ENCODE assay signal across 8 cellular contexts in the genomic region with DNA sequence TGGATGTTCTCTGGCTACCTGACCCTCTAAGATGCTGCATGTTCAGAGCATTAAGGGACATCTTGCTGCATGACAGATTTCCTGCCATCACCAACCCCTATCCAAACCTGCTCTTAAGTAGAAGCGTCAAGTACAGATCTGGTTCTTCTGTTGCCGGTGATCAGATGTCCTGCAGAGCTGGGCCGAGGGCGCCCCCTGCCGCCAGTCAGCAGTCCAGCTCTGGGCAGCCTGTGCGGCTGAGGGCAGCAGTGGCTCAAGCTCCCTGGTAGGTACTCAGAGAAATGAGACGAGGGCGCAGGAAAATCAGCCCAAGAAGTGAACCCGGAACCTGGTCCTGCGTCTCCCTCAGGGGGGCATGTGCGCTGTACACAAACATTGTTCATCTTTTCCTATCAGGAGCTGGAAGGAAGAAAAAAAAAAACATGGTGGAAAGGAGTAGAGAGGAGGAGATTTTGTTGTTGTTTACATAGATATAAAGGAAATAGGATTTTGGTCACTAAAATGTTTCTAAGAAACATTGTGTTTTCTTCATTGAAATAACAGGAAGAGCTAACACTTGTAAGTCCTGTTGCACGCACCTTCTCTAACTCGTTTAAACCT.
DNase-seq lines count a peak whose midpoint lies in the region; ATAC-seq and TF ChIP-seq lines count a peak whose summit lies in the region.

No MANE protein-coding gene starts in this region.

- ATAC-seq in Right ventricle myocardium inferior (no peak), HCT116 (peak; percentile 100)

- H3K9me3 ChIP-seq in cardiac muscle cell (ENCODE audit: low read depth) (no peaks in the 10 kb centered on the region), HCT116 (ENCODE audit: control insufficient read depth in 1 of 2, insufficient read depth in 1 of 2, low read depth in 1 of 2, low read length in 2 of 2) (no peaks in the 10 kb centered on the region), SU-DHL-6 (ENCODE audit: insufficient read depth, low read length) (no peaks in the 10 kb centered on the region), osteoblast (ENCODE audit: low read depth, low read length) (no peaks in the 10 kb centered on the region)

- DNase-seq in cardiac muscle cell (ENCODE audit: low read depth in 1 of 2, low spot score in 1 of 2) (peak; percentile 47 to 80), Right ventricle myocardium inferior (ENCODE audit: missing footprints) (no peak), HCT116 (ENCODE audit: low read depth, low spot score) (peak; percentile 41), MV-4-11 (lab: John Stamatoyannopoulos, UW) (peak; percentile 61), erythroblast (lab: John Stamatoyannopoulos, UW) (peak; percentile 62 to 71), osteoblast (ENCODE audit: insufficient read length, low spot score, missing footprints) (no peak), ureter (ENCODE audit: low spot score) (no peak)

- CTCF ChIA-PET in HCT116 (lab: Charles Lee), result interaction anchor here (0.8 to 2.5 kb wide), 6 partner anchors 10 to 988 kb away, joined by 3 to 20 read pairs (median 4); no protein-coding TSS in a partner anchor

- no peak overlapping the region for H3K27ac ChIP-seq in cardiac muscle cell
- no peak overlapping the region for H3K27ac ChIP-seq in HCT116 (ENCODE audit: low read depth, low read length)
- no peak overlapping the region for H3K27ac ChIP-seq in SU-DHL-6 (ENCODE audit: low read depth, low read length)
- H3K27ac ChIP-seq in osteoblast (ENCODE audit: low read depth, low read length), result no peak overlapping the region

- POLR2A ChIA-PET in HCT116 (lab: Charles Lee), result no interaction called here

- H3K4me3 ChIP-seq in cardiac muscle cell, result no peak overlapping the region
- no peak overlapping the region for H3K4me3 ChIP-seq in HCT116 (replicated peaks in 1 of 2; ENCODE audit: low read depth in 1 of 2, low read length in 2 of 2)
- H3K4me3 ChIP-seq in SU-DHL-6 (ENCODE audit: insufficient read depth, low read length, poor library complexity, severe bottlenecking), result no peak overlapping the region
- no peak overlapping the region for H3K4me3 ChIP-seq in osteoblast (ENCODE audit: insufficient read depth, low read length)

- peak; percentile 73 for TF ChIP-seq CTCF in cardiac muscle cell (IDR thresholded peaks at IDR 0.05; ENCODE audit: low read depth, low read length)
- TF ChIP-seq CTCF in HCT116 (IDR thresholded peaks at IDR 0.05 in 2 of 3, conservative IDR thresholded peaks at IDR 0.05 in 1 of 3; ENCODE audit: borderline replicate concordance in 1 of 3, insufficient read depth in 1 of 3, low read depth in 2 of 3, low read length in 2 of 3), result peak; percentile 52 to 94 (median 90); a peak in 5 of 6 replicates
- TF ChIP-seq CTCF in SU-DHL-6 (IDR thresholded peaks at IDR 0.05; ENCODE audit: insufficient read depth, low read length, poor library complexity, severe bottlenecking), result peak; percentile 92
- peak; percentile 63 for TF ChIP-seq CTCF in osteoblast (IDR thresholded peaks at IDR 0.05; ENCODE audit: extremely low read depth, low read depth, low read length)

- H3K36me3 ChIP-seq in cardiac muscle cell (no peaks in the 10 kb centered on the region), HCT116 (ENCODE audit: control insufficient read depth in 1 of 2, insufficient read depth in 2 of 2, low read length in 2 of 2) (no peaks in the 10 kb centered on the region), SU-DHL-6 (ENCODE audit: low read length) (no peaks in the 10 kb centered on the region), osteoblast (ENCODE audit: insufficient read depth, low read length) (no peaks in the 10 kb centered on the region)

- no peaks in the 10 kb centered on the region for H3F3A ChIP-seq in SU-DHL-6 (ENCODE audit: insufficient read depth)

- H3K9ac ChIP-seq in HCT116 (ENCODE audit: low read length) (no peak overlapping the region), SU-DHL-6 (ENCODE audit: low read length) (no peak overlapping the region)

- H2AFZ ChIP-seq in HCT116 (ENCODE audit: low read depth, low read length, poor library complexity, severe bottlenecking) (no peak overlapping the region), SU-DHL-6 (ENCODE audit: low read depth, low read length, severe bottlenecking) (peak overlapping the region; percentile 10), osteoblast (ENCODE audit: low read length) (no peak overlapping the region)

- H3K4me2 ChIP-seq in HCT116 (ENCODE audit: low read length) (no peak overlapping the region), SU-DHL-6 (ENCODE audit: low read depth, low read length, poor library complexity, severe bottlenecking) (no peak overlapping the region), osteoblast (ENCODE audit: insufficient read depth, low read length) (no peak overlapping the region)

- no peaks in the 10 kb centered on the region for H3K27me3 ChIP-seq in cardiac muscle cell
- H3K27me3 ChIP-seq in HCT116 (ENCODE audit: insufficient read depth, low read length), result peaks cover 2% of the 10 kb centered on the region; the same call in 1 of the 2 replicates
- H3K27me3 ChIP-seq in SU-DHL-6 (ENCODE audit: low read length), result no peaks in the 10 kb centered on the region
- H3K27me3 ChIP-seq in osteoblast (ENCODE audit: insufficient read depth, low read length), result no peaks in the 10 kb centered on the region

- H3K9me2 ChIP-seq in HCT116 (ENCODE audit: insufficient read depth) (no peaks in the 10 kb centered on the region), SU-DHL-6 (replicated peaks; ENCODE audit: insufficient read depth, low read length) (no peaks in the 10 kb centered on the region)

- peak; percentile 75 for TF ChIP-seq RAD21 in HCT116 (IDR thresholded peaks at IDR 0.05; ENCODE audit: low read depth)

- H3K79me2 ChIP-seq in HCT116 (ENCODE audit: insufficient read depth, low read length), result no peaks in the 10 kb centered on the region
- no peaks in the 10 kb centered on the region for H3K79me2 ChIP-seq in SU-DHL-6 (ENCODE audit: insufficient read depth, low read length)
- H3K79me2 ChIP-seq in osteoblast (ENCODE audit: insufficient read depth, low read length), result no peaks in the 10 kb centered on the region

- H3K4me1 ChIP-seq in cardiac muscle cell (ENCODE audit: low read depth) (no peaks in the 10 kb centered on the region), HCT116 (ENCODE audit: control insufficient read depth in 1 of 2, insufficient read depth in 2 of 2, low read length in 2 of 2) (no peaks in the 10 kb centered on the region), osteoblast (ENCODE audit: insufficient read depth, low read length) (no peaks in the 10 kb centered on the region)

- intact Hi-C loops in Right ventricle myocardium inferior (cut with DNase I), result loop anchor here (10.0 kb wide), 1 partner anchor 1700 kb away; no protein-coding TSS in a partner anchor
- intact Hi-C loops in HCT116 (cut with micrococcal nuclease), result loop anchor here (2.0 to 10.0 kb wide), 2 partner anchors 930 to 990 kb away; no protein-coding TSS in a partner anchor

- TF ChIP-seq POLR2A in HCT116 (IDR thresholded peaks at IDR 0.05; ENCODE audit: borderline replicate concordance, extremely low read depth, insufficient read depth, insufficient read length) (no peak), erythroblast (IDR thresholded peaks at IDR 0.05; ENCODE audit: low read length) (no peak)

- no TSS peak for BruUV-seq in HCT116 (replicated peaks; lab: Mats Ljungman, UMichigan)

- H4K20me1 ChIP-seq in HCT116 (ENCODE audit: insufficient read depth) (no peaks in the 10 kb centered on the region), SU-DHL-6 (ENCODE audit: low read depth, low read length) (no peaks in the 10 kb centered on the region), osteoblast (ENCODE audit: insufficient read depth, low read length) (no peaks in the 10 kb centered on the region)

- RAD21 ChIA-PET in HCT116 (lab: Charles Lee; ENCODE audit: low non-redundant PET in 1 of 2, low total read pairs in 2 of 2, uncharacterized antibody in 2 of 2, unreplicated experiment in 2 of 2), result no interaction called here

TF ChIP-seq in HCT116, 20 proteins besides CTCF, POLR2A, EP300 and RAD21:
- no peak for TF ChIP-seq ZBTB33 (IDR thresholded peaks at IDR 0.05; ENCODE audit: extremely low read depth, insufficient replicate concordance, low read length)
- TF ChIP-seq CBX3 (IDR thresholded peaks at IDR 0.05; ENCODE audit: low read depth), result peak; percentile 41; the same call in 1 of the 2 replicates
- TF ChIP-seq MAX (IDR thresholded peaks at IDR 0.05), result peak; percentile 26; the same call in 1 of the 2 replicates

Comparison
In these comparisons a context has a peak if more than half of its experiments do, and no peak if none do; other contexts are left out.
1. DNase-seq: peak in cardiac muscle cell (2 of 2), HCT116 (single experiment), MV-4-11 (single experiment) and erythroblast (2 of 2); none in Right ventricle myocardium inferior (single experiment), osteoblast (single experiment) and ureter (single experiment).
2. Peak in every context shown above with its lines, with median percentiles within 50 percentile points of each other: CTCF ChIP-seq.